13 cellular contexts compared by ENCODE assay signal in the genomic region with DNA sequence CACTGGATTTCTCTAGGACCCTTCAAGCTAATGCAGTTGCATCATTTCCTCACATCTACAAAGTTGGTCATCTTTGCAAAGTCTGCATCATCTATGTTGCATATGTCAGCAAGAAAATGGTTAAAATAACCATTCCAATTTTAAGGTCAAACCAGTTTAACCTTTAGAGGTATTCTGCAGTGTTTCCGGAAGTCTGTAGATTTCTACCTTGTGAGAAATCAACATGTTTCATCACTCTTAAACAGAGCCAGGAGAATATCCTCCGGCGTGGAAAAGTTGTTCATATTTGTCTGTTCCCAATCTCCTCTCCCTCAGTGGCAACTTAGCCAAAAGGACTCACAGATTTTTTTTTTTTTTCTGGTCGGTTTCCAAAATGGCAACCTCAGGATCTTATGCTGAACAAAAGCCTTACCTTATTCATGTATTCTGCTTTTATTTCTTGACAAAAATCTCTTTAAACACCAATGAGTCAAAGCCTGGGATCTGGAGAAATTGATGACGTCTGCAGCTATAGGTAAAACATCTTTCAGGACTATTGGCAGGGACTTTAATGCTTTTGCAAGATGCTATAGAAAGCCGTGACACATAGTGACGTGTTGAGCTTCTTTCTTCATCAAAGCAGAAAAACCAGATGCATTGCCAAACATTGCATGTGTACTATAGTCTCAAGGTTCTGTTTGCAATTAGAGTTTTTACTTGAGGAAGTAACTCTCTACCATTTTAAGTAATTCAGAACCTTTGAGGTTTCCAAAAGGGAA. TPM values are rescaled to one million over a fixed set of nuclear protein-coding genes. Genes with fewer than 3 reads are reported as not detected.
DNase-seq lines count a peak whose midpoint lies in the region; ATAC-seq and FAIRE-seq lines count a peak whose summit lies in the region.
"Had no signal": no experiment of that assay in that cellular context is flagged by ENCODE, and none has a peak within 500 bp of the region (broad histone marks: within the 10 kb centered on the region; RNA-seq: fewer than 3 reads in every experiment).

No MANE protein-coding gene starts in this region.

- H3K36me3 Mint-ChIP-seq in activated naive CD8-positive, alpha-beta T cell treated with anti-CD3 and anti-CD28 coated beads, Interleukin-2, amount 50 U/mL, for 24 hours (ENCODE audit: low read depth) = no peaks in the 10 kb centered on the region
- H3K36me3 Mint-ChIP-seq in activated naive CD8-positive, alpha-beta T cell treated with anti-CD3 and anti-CD28 coated beads for 36 hours = no peaks in the 10 kb centered on the region

- no peaks in the 10 kb centered on the region for H3K4me1 ChIP-seq in effector memory CD4-positive, alpha-beta T cell (ENCODE audit: control insufficient read depth, insufficient read depth, low read length, poor library complexity, severe bottlenecking)

- H3K27ac ChIP-seq in effector memory CD4-positive, alpha-beta T cell (ENCODE audit: insufficient read depth, low read length, poor library complexity, severe bottlenecking) = no peak overlapping the region

- FAIRE-seq in RCC 7860 (lab: Jason Lieb, UNC) = peak; percentile 47

- peaks cover 26% of the 10 kb centered on the region for H3K4me1 Mint-ChIP-seq in activated naive CD8-positive, alpha-beta T cell treated with anti-CD3 and anti-CD28 coated beads, Interleukin-2, amount 50 U/mL, for 24 hours
- peaks cover 7% of the 10 kb centered on the region for H3K4me1 Mint-ChIP-seq in activated naive CD8-positive, alpha-beta T cell treated with anti-CD3 and anti-CD28 coated beads for 36 hours
- H3K4me1 Mint-ChIP-seq: nephron progenitor cell had no signal

- no peaks in the 10 kb centered on the region for H3K9me3 ChIP-seq in effector memory CD4-positive, alpha-beta T cell (ENCODE audit: control insufficient read depth, low read length)

- peak overlapping the region; percentile 41 for H3K4me3 Mint-ChIP-seq in activated naive CD8-positive, alpha-beta T cell treated with anti-CD3 and anti-CD28 coated beads, Interleukin-2, amount 50 U/mL, for 24 hours
- no peak overlapping the region for H3K4me3 Mint-ChIP-seq in activated naive CD8-positive, alpha-beta T cell treated with anti-CD3 and anti-CD28 coated beads for 36 hours
- H3K4me3 Mint-ChIP-seq: nephron progenitor cell had no signal

- H3K27me3 Mint-ChIP-seq in activated naive CD8-positive, alpha-beta T cell treated with anti-CD3 and anti-CD28 coated beads, Interleukin-2, amount 50 U/mL, for 24 hours = no peaks in the 10 kb centered on the region
- no peaks in the 10 kb centered on the region for H3K27me3 Mint-ChIP-seq in activated naive CD8-positive, alpha-beta T cell treated with anti-CD3 and anti-CD28 coated beads for 36 hours

- DNase-seq in activated naive CD8-positive, alpha-beta T cell treated with anti-CD3 and anti-CD28 coated beads, Interleukin-2, amount 50 U/mL, for 24 hours = no peak
- DNase-seq in activated naive CD8-positive, alpha-beta T cell treated with anti-CD3 and anti-CD28 coated beads for 36 hours = no peak
- DNase-seq in RCC 7860 (ENCODE audit: low spot score) (peak; percentile 38), fibroblast of the conjunctiva (ENCODE audit: low read depth) (peak; percentile 94), H4 (ENCODE audit: low spot score) (no peak), epidermal melanocyte (ENCODE audit: insufficient read length, low spot score) (no peak), NCI-H748 treated with DMSO at 0.1 percent for 48 hours (lab: John Stamatoyannopoulos, UW) (no peak)
- no peak for DNase-seq in effector memory CD4-positive, alpha-beta T cell
- DNase-seq: activated CD4-positive, CD25-positive, alpha-beta regulatory T cell; activated gamma-delta T cell; cortex of kidney; nephron progenitor cell; SHP77 treated with DMSO at 0.1 percent for 48 hours had no signal

- ATAC-seq in activated naive CD8-positive, alpha-beta T cell treated with anti-CD3 and anti-CD28 coated beads, Interleukin-2, amount 50 U/mL, for 24 hours = peak; percentile 52

- peak overlapping the region; percentile 63 for H3K27ac Mint-ChIP-seq in activated naive CD8-positive, alpha-beta T cell treated with anti-CD3 and anti-CD28 coated beads, Interleukin-2, amount 50 U/mL, for 24 hours
- H3K27ac Mint-ChIP-seq in activated naive CD8-positive, alpha-beta T cell treated with anti-CD3 and anti-CD28 coated beads for 36 hours = no peak overlapping the region
- H3K27ac Mint-ChIP-seq: nephron progenitor cell had no signal

- no peaks in the 10 kb centered on the region for H3K36me3 ChIP-seq in effector memory CD4-positive, alpha-beta T cell (ENCODE audit: control insufficient read depth, insufficient read depth, low read length)

- no peaks in the 10 kb centered on the region for H3K9me3 Mint-ChIP-seq in activated naive CD8-positive, alpha-beta T cell treated with anti-CD3 and anti-CD28 coated beads, Interleukin-2, amount 50 U/mL, for 24 hours
- H3K9me3 Mint-ChIP-seq in activated naive CD8-positive, alpha-beta T cell treated with anti-CD3 and anti-CD28 coated beads for 36 hours = no peaks in the 10 kb centered on the region
- H3K9me3 Mint-ChIP-seq: nephron progenitor cell had no signal

- H3K4me3 ChIP-seq in effector memory CD4-positive, alpha-beta T cell (ENCODE audit: insufficient read depth, low read depth, low read length, poor library complexity, severe bottlenecking) = no peak overlapping the region

- H3K27me3 ChIP-seq in effector memory CD4-positive, alpha-beta T cell (replicated peaks; ENCODE audit: control insufficient read depth, insufficient read depth, low read length, poor library complexity, severe bottlenecking) = no peaks in the 10 kb centered on the region

RNA-seq across cellular contexts. Expression of a gene that starts 16.0 kb away (rescaled TPM):
- total RNA-seq in activated naive CD8-positive, alpha-beta T cell treated with anti-CD3 and anti-CD28 coated beads for 36 hours = 10 to 100 TPM; 30.1 to 31.7 TPM
- 25.4 and 26.9 TPM in 2 replicates for total RNA-seq in H4 (2014; rRNA removed; shearing (Covaris generic))

Comparison
In these comparisons a context has a peak if more than half of its experiments do, and no peak if none do; other contexts are left out.
1. DNase-seq: peak in RCC 7860 (single experiment) and fibroblast of the conjunctiva (single experiment); none in activated naive CD8-positive, alpha-beta T cell treated with anti-CD3 and anti-CD28 coated beads, Interleukin-2, amount 50 U/mL, for 24 hours (single experiment), activated naive CD8-positive, alpha-beta T cell treated with anti-CD3 and anti-CD28 coated beads for 36 hours (single experiment), H4 (single experiment), effector memory CD4-positive, alpha-beta T cell (0 of 3), epidermal melanocyte (single experiment) and NCI-H748 treated with DMSO at 0.1 percent for 48 hours (single experiment).